8 cellular contexts compared by ENCODE assay signal in the genomic region with DNA sequence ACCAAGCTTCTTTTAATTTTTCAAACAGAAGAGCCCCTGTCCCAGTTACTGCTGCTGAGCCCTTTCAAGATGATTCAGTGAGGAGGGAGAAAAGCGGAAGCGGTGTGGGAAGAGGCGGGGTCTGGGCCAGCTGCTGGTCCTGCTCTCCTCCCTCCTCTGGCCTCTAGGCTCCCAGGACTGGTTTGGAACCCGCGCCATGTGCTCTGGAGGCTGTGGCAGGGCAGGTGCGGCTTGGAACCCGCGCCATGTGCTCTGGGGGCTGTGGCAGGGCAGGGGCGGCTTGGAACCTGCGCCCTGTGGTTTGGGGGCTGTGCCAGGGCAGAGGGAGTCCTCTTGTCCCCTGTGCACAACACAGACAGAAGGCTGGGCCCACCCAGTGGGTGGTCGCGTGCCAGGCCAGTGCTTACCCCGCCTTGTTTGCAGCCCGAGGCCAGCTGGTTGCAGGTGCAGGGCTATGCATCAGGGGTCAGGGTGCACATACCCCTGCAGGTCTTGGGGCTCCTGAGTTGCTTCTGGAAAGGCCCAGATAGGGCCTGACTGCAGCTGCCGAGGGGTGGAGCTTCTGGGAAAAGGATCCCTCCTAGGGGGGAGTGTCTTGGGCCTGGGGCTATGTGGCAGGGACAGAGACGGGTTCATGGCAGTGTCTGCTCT. TPM values are rescaled to one million over a fixed set of nuclear protein-coding genes. Genes with fewer than 3 reads are reported as not detected.
DNase-seq lines count a peak whose midpoint lies in the region; ATAC-seq, FAIRE-seq and TF ChIP-seq lines count a peak whose summit lies in the region.

No MANE protein-coding gene starts in this region.

- peak overlapping the region; percentile 82 for H2AFZ ChIP-seq in K562 (ENCODE audit: low read depth, low read length)

- in situ Hi-C loops in K562 (cut with MboI) (no loop called here), transverse colon (cut with MboI; ENCODE audit: low pct_ligation_motif_present in 1 of 4, low pct_unique_long_range_greater_than_20kb in 1 of 4, low sequenced_read_pairs in 3 of 4) (loop anchor here in 1 of 4 donors (10.0 kb wide), 1 partner anchor 149 kb away; no protein-coding TSS in a partner anchor)

- H3K4me1 ChIP-seq in NT2/D1 (ENCODE audit: insufficient read depth, insufficient read length): peaks cover 3% of the 10 kb centered on the region
- H3K4me1 ChIP-seq in K562 (replicated peaks in 1 of 2; ENCODE audit: control insufficient read depth in 2 of 2, insufficient read depth in 2 of 2, low read length in 2 of 2): peaks cover 0 to 11% of the 10 kb centered on the region in 2 experiments; a peak in 4 of 5 replicates
- peaks cover 0 to 20% (median 9%) of the 10 kb centered on the region in 4 donors for H3K4me1 ChIP-seq in transverse colon

- intact Hi-C loops in K562 (cut with micrococcal nuclease) (no loop called here), transverse colon (cut with DNase I; ENCODE audit: low total_unique reads) (no loop called here)

- peak; percentile 34 for DNase-seq in activated naive CD4-positive, alpha-beta T cell treated with Interleukin-2 at 50 U/mL for 16 hours
- DNase-seq in activated naive CD4-positive, alpha-beta T cell treated with anti-CD3 and anti-CD28 coated beads, Interleukin-2, amount 50 U/mL, for 16 hours: no peak
- DNase-seq in NT2/D1 (ENCODE audit: low read depth, low spot score): no peak
- DNase-seq in K562 (ENCODE audit: extremely low read depth in 1 of 4, low spot score in 3 of 4): peak; percentile 28 to 64 (median 48)
- peak; percentile 57 for DNase-seq in transverse colon
- no peak for DNase-seq in NCI-H748 (lab: John Stamatoyannopoulos, UW; ENCODE audit: unreplicated experiment)
- no peak for DNase-seq in cortex of kidney (lab: John Stamatoyannopoulos, UW)

- ATAC-seq in K562 (no peak), HG02610 (IDR thresholded peaks at IDR 0.05; ENCODE audit: unreplicated experiment) (no peak)

- BruUV-seq in K562 (replicated peaks; lab: Mats Ljungman, UMichigan): no TSS peak

- no peaks in the 10 kb centered on the region for H3K79me2 ChIP-seq in K562 (ENCODE audit: control insufficient read depth, insufficient read depth, low read length)

- H3K4me3 ChIP-seq in NT2/D1 (ENCODE audit: insufficient read length, low read depth): no peak overlapping the region
- no peak overlapping the region for H3K4me3 ChIP-seq in K562
- H3K4me3 ChIP-seq in transverse colon: peak overlapping the region in 2 of 4 donors; percentile 17 to 35

- H3K9me3 ChIP-seq in NT2/D1 (ENCODE audit: insufficient read depth, low read length) (no peaks in the 10 kb centered on the region; the same call in 1 of the 2 replicates), K562 (replicated peaks; ENCODE audit: control insufficient read depth, insufficient read depth, low read depth, low read length) (no peaks in the 10 kb centered on the region), transverse colon (no peaks in the 10 kb centered on the region)

- FAIRE-seq in K562 (lab: Jason Lieb, UNC): no peak

- TF ChIP-seq RAD21 in K562 (CRISPR knock-in tag; conservative IDR thresholded peaks at IDR 0.05 in 1 of 2, IDR thresholded peaks at IDR 0.05 in 1 of 2): no peak

- H4K20me1 ChIP-seq in K562 (replicated peaks; ENCODE audit: control insufficient read depth, insufficient read depth, low read length): no peaks in the 10 kb centered on the region

- TF ChIP-seq POLR2A in K562 (conservative IDR thresholded peaks at IDR 0.05) (no peak), transverse colon (IDR thresholded peaks at IDR 0.05) (no peak)

- WGBS in K562 (ENCODE audit: insufficient coverage, low coverage, missing lambda C conversion rate): 11% methylated on average over 12 of the region's 16 CpGs
- WGBS in transverse colon (ENCODE audit: low coverage in 1 of 2), 2 donors: 31% methylated on average over 12 of the region's 16 CpGs; no CpG with 5 or more reads in 1 of the 2 donors

- CTCF ChIA-PET in K562 (lab: Yijun Ruan, JAX; ENCODE audit: low intra/inter-chr PET ratio): no interaction called here

- no peaks in the 10 kb centered on the region for H3K36me3 ChIP-seq in NT2/D1 (ENCODE audit: insufficient read depth, insufficient read length, low read length)
- no peaks in the 10 kb centered on the region for H3K36me3 ChIP-seq in K562 (ENCODE audit: control insufficient read depth, insufficient read depth, low read length)
- no peaks in the 10 kb centered on the region for H3K36me3 ChIP-seq in transverse colon

- H3K4me2 ChIP-seq in K562 (ENCODE audit: insufficient read depth, low read length): peak overlapping the region; percentile 37

- no peaks in the 10 kb centered on the region for H3K27me3 ChIP-seq in NT2/D1 (ENCODE audit: insufficient read depth, insufficient read length)
- no peaks in the 10 kb centered on the region for H3K27me3 ChIP-seq in K562 (ENCODE audit: control insufficient read depth in 2 of 2, insufficient read depth in 2 of 2, low read length in 2 of 2)
- no peaks in the 10 kb centered on the region for H3K27me3 ChIP-seq in transverse colon

- POLR2A ChIA-PET in K562 (lab: Yijun Ruan, JAX): interaction anchor here (0.7 to 0.9 kb wide), 2 partner anchors 18 to 745 kb away, joined by 3 read pairs; no protein-coding TSS in a partner anchor

- peak overlapping the region; percentile 56 for H3K9ac ChIP-seq in NT2/D1 (ENCODE audit: insufficient read length, low read depth)
- peak overlapping the region in 1 of 2 experiments; percentile 45; a peak in 1 of 4 replicates for H3K9ac ChIP-seq in K562 (ENCODE audit: insufficient read depth in 1 of 2, low read depth in 2 of 2, low read length in 2 of 2)

- H3K9me1 ChIP-seq in K562 (ENCODE audit: control insufficient read depth, insufficient read depth, low read length): no peaks in the 10 kb centered on the region

- no peak overlapping the region for H3K27ac ChIP-seq in K562 (ENCODE audit: extremely low read depth, low read depth, low read length)
- H3K27ac ChIP-seq in transverse colon: peak overlapping the region; percentile 71 to 89 (median 77)

- TF ChIP-seq EP300 in K562 (IDR thresholded peaks at IDR 0.05; ENCODE audit: low read length) (no peak), transverse colon (IDR thresholded peaks at IDR 0.05; ENCODE audit: low read depth) (no peak)

- TF ChIP-seq CTCF in K562 (IDR thresholded peaks at IDR 0.05 in 2 of 3, conservative IDR thresholded peaks at IDR 0.05 in 1 of 3; ENCODE audit: insufficient read depth in 2 of 3, low read depth in 1 of 3, low read length in 3 of 3) (no peak), transverse colon (IDR thresholded peaks at IDR 0.05) (no peak)

TF ChIP-seq in K562, 482 proteins besides CTCF, POLR2A, EP300 and RAD21 (continues in another document):
- TF ChIP-seq SPI1 (IDR thresholded peaks at IDR 0.05; ENCODE audit: borderline replicate concordance, low read depth, low read length) (peak; percentile 89), EP400 (IDR thresholded peaks at IDR 0.05) (no peak)
- TF ChIP-seq, protein P1, sequence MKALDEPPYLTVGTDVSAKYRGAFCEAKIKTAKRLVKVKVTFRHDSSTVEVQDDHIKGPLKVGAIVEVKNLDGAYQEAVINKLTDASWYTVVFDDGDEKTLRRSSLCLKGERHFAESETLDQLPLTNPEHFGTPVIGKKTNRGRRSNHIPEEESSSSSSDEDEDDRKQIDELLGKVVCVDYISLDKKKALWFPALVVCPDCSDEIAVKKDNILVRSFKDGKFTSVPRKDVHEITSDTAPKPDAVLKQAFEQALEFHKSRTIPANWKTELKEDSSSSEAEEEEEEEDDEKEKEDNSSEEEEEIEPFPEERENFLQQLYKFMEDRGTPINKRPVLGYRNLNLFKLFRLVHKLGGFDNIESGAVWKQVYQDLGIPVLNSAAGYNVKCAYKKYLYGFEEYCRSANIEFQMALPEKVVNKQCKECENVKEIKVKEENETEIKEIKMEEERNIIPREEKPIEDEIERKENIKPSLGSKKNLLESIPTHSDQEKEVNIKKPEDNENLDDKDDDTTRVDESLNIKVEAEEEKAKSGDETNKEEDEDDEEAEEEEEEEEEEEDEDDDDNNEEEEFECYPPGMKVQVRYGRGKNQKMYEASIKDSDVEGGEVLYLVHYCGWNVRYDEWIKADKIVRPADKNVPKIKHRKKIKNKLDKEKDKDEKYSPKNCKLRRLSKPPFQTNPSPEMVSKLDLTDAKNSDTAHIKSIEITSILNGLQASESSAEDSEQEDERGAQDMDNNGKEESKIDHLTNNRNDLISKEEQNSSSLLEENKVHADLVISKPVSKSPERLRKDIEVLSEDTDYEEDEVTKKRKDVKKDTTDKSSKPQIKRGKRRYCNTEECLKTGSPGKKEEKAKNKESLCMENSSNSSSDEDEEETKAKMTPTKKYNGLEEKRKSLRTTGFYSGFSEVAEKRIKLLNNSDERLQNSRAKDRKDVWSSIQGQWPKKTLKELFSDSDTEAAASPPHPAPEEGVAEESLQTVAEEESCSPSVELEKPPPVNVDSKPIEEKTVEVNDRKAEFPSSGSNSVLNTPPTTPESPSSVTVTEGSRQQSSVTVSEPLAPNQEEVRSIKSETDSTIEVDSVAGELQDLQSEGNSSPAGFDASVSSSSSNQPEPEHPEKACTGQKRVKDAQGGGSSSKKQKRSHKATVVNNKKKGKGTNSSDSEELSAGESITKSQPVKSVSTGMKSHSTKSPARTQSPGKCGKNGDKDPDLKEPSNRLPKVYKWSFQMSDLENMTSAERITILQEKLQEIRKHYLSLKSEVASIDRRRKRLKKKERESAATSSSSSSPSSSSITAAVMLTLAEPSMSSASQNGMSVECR (CRISPR knock-in tag; IDR thresholded peaks at IDR 0.05): 0 out of 2 replicates have a peak, but pooled peaks have one; percentile 30

RNA-seq across cellular contexts. Expression of a gene that starts 12.2 kb away (rescaled TPM):
- 2.1 and 2.9 TPM in 2 replicates for total RNA-seq in K562 (2011; cell fraction: chromatin; rRNA removed; ENCODE audit: low replicate concordance)
- total RNA-seq in K562 (2011; cell fraction: nucleolus; rRNA removed): 1.5 TPM in 1 of 2 replicates, not detected in the other
- 1.2 and 4.7 TPM in 2 replicates for total RNA-seq in K562 (2011; cell fraction: nucleoplasm; rRNA removed)
- 1.1 TPM in 1 of 2 replicates, not detected in the other for total RNA-seq in K562 (2014; rRNA removed)
- 0.44 and 0.64 TPM in 2 replicates for total RNA-seq in K562 (2014; rRNA removed; fragmentation: Illumina TruSeq; extraction: Trizol)
- 0.34 TPM in 1 of 2 replicates, not detected in the other for total RNA-seq in K562 (2015; rRNA removed; fragmentation: Illumina TruSeq; extraction: Trizol)
- 0.53 TPM in 1 of 2 replicates, not detected in the other for total RNA-seq in K562 (2021)
- polyA plus RNA-seq in K562 (2011; rRNA removed): 0.26 TPM in 2 replicates
- not detected in 2 replicates for polyA plus RNA-seq in K562 (2011; cell fraction: cytosol; rRNA removed)
- 0.25 and 0.28 TPM in 2 replicates for polyA plus RNA-seq in K562 (2011; cell fraction: nucleus; rRNA removed)
- 0.14 and 0.18 TPM in 2 replicates for polyA plus RNA-seq in K562 (2012)
- polyA plus RNA-seq in K562 (2014; fragmentation: Illumina TruSeq; extraction: Trizol): 0.25 TPM in 1 of 2 replicates, not detected in the other
- polyA plus RNA-seq in K562 (2014; fragmentation: Nextera tagmentation; extraction: Ambion mirVana): under 1 TPM in 1 of 2 experiments, not detected in 1; 0.10 TPM
- polyA plus RNA-seq in K562 (2014; rRNA removed): 0.33 and 0.46 TPM in 2 replicates
- 0.72 TPM in 1 of 2 replicates, not detected in the other for polyA minus RNA-seq in K562 (2011; rRNA and poly(A)+ RNA removed)
- not detected in 2 replicates for polyA minus RNA-seq in K562 (2011; cell fraction: cytosol; rRNA and poly(A)+ RNA removed)
- polyA minus RNA-seq in K562 (2011; cell fraction: nucleus; rRNA and poly(A)+ RNA removed): 1.3 TPM in 2 replicates
- total RNA-seq in transverse colon: not detected

Comparison
In these comparisons a context has a peak if more than half of its experiments do, and no peak if none do; other contexts are left out.
1. DNase-seq: peak in activated naive CD4-positive, alpha-beta T cell treated with Interleukin-2 at 50 U/mL for 16 hours (single experiment), K562 (4 of 4) and transverse colon (single experiment); none in activated naive CD4-positive, alpha-beta T cell treated with anti-CD3 and anti-CD28 coated beads, Interleukin-2, amount 50 U/mL, for 16 hours (single experiment), NT2/D1 (single experiment), NCI-H748 (single experiment) and cortex of kidney (single experiment).